25 cellular contexts compared by ENCODE assay signal in genomic region chr2:98692090-98692991, GRCh38. TPM values are rescaled to one million over a fixed set of nuclear protein-coding genes. Genes with fewer than 3 reads are reported as not detected.
DNase-seq lines count a peak whose midpoint lies in the region; ATAC-seq lines count a peak whose summit lies in the region.
"Had no signal": no experiment of that assay in that cellular context is flagged by ENCODE, and none has a peak within 500 bp of the region (broad histone marks: within the 10 kb centered on the region; RNA-seq: fewer than 3 reads in every experiment).

No MANE protein-coding gene starts in this region.

- H3K36me3 Mint-ChIP-seq in activated naive CD4-positive, alpha-beta T cell treated with anti-CD3 and anti-CD28 coated beads, Interleukin-2, amount 50 U/mL, for 24 hours = peaks cover 9% of the 10 kb centered on the region
- peaks cover 32% of the 10 kb centered on the region for H3K36me3 Mint-ChIP-seq in activated CD4-positive, alpha-beta memory T cell treated with anti-CD3 and anti-CD28 coated beads, Interleukin-2, amount 10 ng/mL, durations not matched to agents 7 days and 5 days (ENCODE audit: low read depth)
- peaks cover 4% of the 10 kb centered on the region for H3K36me3 Mint-ChIP-seq in effector memory CD8-positive, alpha-beta T cell (ENCODE audit: insufficient read depth)
- H3K36me3 Mint-ChIP-seq in stimulated activated naive CD8-positive, alpha-beta T cell treated with anti-CD3 and anti-CD28 coated beads, Interleukin-15, Interleukin-2, amounts not matched to agents 100 ng/mL and 50 ng/mL, for 24 hours (ENCODE audit: low read depth) = peaks cover 3% of the 10 kb centered on the region

- ATAC-seq in effector memory CD8-positive, alpha-beta T cell (replicated peaks) = no peak
- ATAC-seq: esophagus mucosa; gastrocnemius medialis; HCT116; lower lobe of right lung; stimulated activated memory B cell treated with anti-CD40 and anti-IgM and Interleukin-4, amounts not matched to agents 10 μg/mL and 1 μg/mL and 100 μg/mL, for 72 hours had no signal

- peak overlapping the region; percentile 71 for H3K4me3 Mint-ChIP-seq in activated naive CD4-positive, alpha-beta T cell treated with anti-CD3 and anti-CD28 coated beads, Interleukin-2, amount 50 U/mL, for 24 hours
- H3K4me3 Mint-ChIP-seq in activated CD4-positive, alpha-beta memory T cell treated with anti-CD3 and anti-CD28 coated beads, Interleukin-2, amount 10 ng/mL, durations not matched to agents 7 days and 5 days = peak overlapping the region; percentile 33
- H3K4me3 Mint-ChIP-seq in effector memory CD8-positive, alpha-beta T cell = peak overlapping the region in 1 of 2 donors; percentile 52
- H3K4me3 Mint-ChIP-seq in stimulated activated naive CD8-positive, alpha-beta T cell treated with anti-CD3 and anti-CD28 coated beads, Interleukin-15, Interleukin-2, amounts not matched to agents 100 ng/mL and 50 ng/mL, for 24 hours = peak overlapping the region; percentile 66
- H3K4me3 Mint-ChIP-seq: stimulated activated memory B cell treated with anti-CD40 and anti-IgM and Interleukin-4, amounts not matched to agents 10 μg/mL and 1 μg/mL and 100 μg/mL, for 72 hours had no signal

- no peaks in the 10 kb centered on the region for H3K9me3 Mint-ChIP-seq in activated naive CD4-positive, alpha-beta T cell treated with anti-CD3 and anti-CD28 coated beads, Interleukin-2, amount 50 U/mL, for 24 hours
- no peaks in the 10 kb centered on the region for H3K9me3 Mint-ChIP-seq in activated CD4-positive, alpha-beta memory T cell treated with anti-CD3 and anti-CD28 coated beads, Interleukin-2, amount 10 ng/mL, durations not matched to agents 7 days and 5 days
- no peaks in the 10 kb centered on the region for H3K9me3 Mint-ChIP-seq in effector memory CD8-positive, alpha-beta T cell
- H3K9me3 Mint-ChIP-seq in stimulated activated naive CD8-positive, alpha-beta T cell treated with anti-CD3 and anti-CD28 coated beads, Interleukin-15, Interleukin-2, amounts not matched to agents 100 ng/mL and 50 ng/mL, for 24 hours = no peaks in the 10 kb centered on the region
- H3K9me3 Mint-ChIP-seq: stimulated activated memory B cell treated with anti-CD40 and anti-IgM and Interleukin-4, amounts not matched to agents 10 μg/mL and 1 μg/mL and 100 μg/mL, for 72 hours had no signal

- CTCF ChIA-PET in activated CD4-positive, alpha-beta memory T cell treated with anti-CD3 and anti-CD28 coated beads, Interleukin-2, amount 10 ng/mL, durations not matched to agents 7 days and 5 days (lab: Charles Lee) = interaction anchor here (0.9 kb wide), 3 partner anchors 26 to 43 kb away, joined by 3 to 4 read pairs (median 3); no protein-coding TSS in a partner anchor

- H3K4me1 Mint-ChIP-seq in activated naive CD4-positive, alpha-beta T cell treated with anti-CD3 and anti-CD28 coated beads, Interleukin-2, amount 50 U/mL, for 24 hours = peaks cover 91% of the 10 kb centered on the region
- H3K4me1 Mint-ChIP-seq in activated CD4-positive, alpha-beta memory T cell treated with anti-CD3 and anti-CD28 coated beads, Interleukin-2, amount 10 ng/mL, durations not matched to agents 7 days and 5 days = peaks cover 49% of the 10 kb centered on the region
- H3K4me1 Mint-ChIP-seq in effector memory CD8-positive, alpha-beta T cell (ENCODE audit: low read depth in 2 of 2) = peaks cover 62 to 85% of the 10 kb centered on the region in 2 donors
- H3K4me1 Mint-ChIP-seq in stimulated activated naive CD8-positive, alpha-beta T cell treated with anti-CD3 and anti-CD28 coated beads, Interleukin-15, Interleukin-2, amounts not matched to agents 100 ng/mL and 50 ng/mL, for 24 hours (ENCODE audit: low read depth) = peaks cover 89% of the 10 kb centered on the region

- no peak for DNase-seq in activated naive CD4-positive, alpha-beta T cell treated with Interleukin-2 at 50 U/mL for 16 hours
- DNase-seq in activated CD4-positive, alpha-beta memory T cell treated with anti-CD3 and anti-CD28 coated beads, Interleukin-2, amount 10 ng/mL, durations not matched to agents 7 days and 5 days = no peak
- no peak for DNase-seq in effector memory CD8-positive, alpha-beta T cell
- DNase-seq in NCI-H446 treated with DMSO at 0.1 percent for 48 hours (lab: John Stamatoyannopoulos, UW) = no peak
- no peak for DNase-seq in NCI-H1048 (lab: John Stamatoyannopoulos, UW)
- no peak for DNase-seq in NCI-H748 treated with DMSO at 0.1 percent for 48 hours (lab: John Stamatoyannopoulos, UW)
- DNase-seq: activated gamma-delta T cell treated with Interleukin-2 at 50 U/mL for 16 hours; DMS153; effector CD4-positive, alpha-beta T cell; gastrocnemius medialis; islet precursor cell; lower lobe of right lung; MG63; NCI-H1436 treated with DMSO at 0.1 percent for 48 hours; NCI-H510A treated with DMSO at 0.1 percent for 48 hours; NK-92 treated with Interleukin-12 subunit alpha and Interleukin-12 subunit beta, amount 100 ng/mL, for 24 hours; Peyer's patch; stimulated activated CD4-positive, alpha-beta T cell treated with anti-CD3 and anti-CD28 coated beads, Interleukin-1b, Interleukin-23, amount 100 ng/mL, for 48 hours; tibial artery had no signal

- H3K27me3 Mint-ChIP-seq in activated naive CD4-positive, alpha-beta T cell treated with anti-CD3 and anti-CD28 coated beads, Interleukin-2, amount 50 U/mL, for 24 hours = no peaks in the 10 kb centered on the region
- no peaks in the 10 kb centered on the region for H3K27me3 Mint-ChIP-seq in activated CD4-positive, alpha-beta memory T cell treated with anti-CD3 and anti-CD28 coated beads, Interleukin-2, amount 10 ng/mL, durations not matched to agents 7 days and 5 days
- no peaks in the 10 kb centered on the region for H3K27me3 Mint-ChIP-seq in effector memory CD8-positive, alpha-beta T cell
- H3K27me3 Mint-ChIP-seq in stimulated activated naive CD8-positive, alpha-beta T cell treated with anti-CD3 and anti-CD28 coated beads, Interleukin-15, Interleukin-2, amounts not matched to agents 100 ng/mL and 50 ng/mL, for 24 hours = no peaks in the 10 kb centered on the region
- H3K27me3 Mint-ChIP-seq: stimulated activated memory B cell treated with anti-CD40 and anti-IgM and Interleukin-4, amounts not matched to agents 10 μg/mL and 1 μg/mL and 100 μg/mL, for 72 hours had no signal

- H3K27ac Mint-ChIP-seq in activated naive CD4-positive, alpha-beta T cell treated with anti-CD3 and anti-CD28 coated beads, Interleukin-2, amount 50 U/mL, for 24 hours = peak overlapping the region; percentile 88
- H3K27ac Mint-ChIP-seq in activated CD4-positive, alpha-beta memory T cell treated with anti-CD3 and anti-CD28 coated beads, Interleukin-2, amount 10 ng/mL, durations not matched to agents 7 days and 5 days = peak overlapping the region; percentile 67
- H3K27ac Mint-ChIP-seq in effector memory CD8-positive, alpha-beta T cell = peak overlapping the region; percentile 39 to 90
- H3K27ac Mint-ChIP-seq in stimulated activated naive CD8-positive, alpha-beta T cell treated with anti-CD3 and anti-CD28 coated beads, Interleukin-15, Interleukin-2, amounts not matched to agents 100 ng/mL and 50 ng/mL, for 24 hours = peak overlapping the region; percentile 84
- H3K27ac Mint-ChIP-seq: stimulated activated memory B cell treated with anti-CD40 and anti-IgM and Interleukin-4, amounts not matched to agents 10 μg/mL and 1 μg/mL and 100 μg/mL, for 72 hours had no signal

- POLR2A ChIA-PET in activated CD4-positive, alpha-beta memory T cell treated with anti-CD3 and anti-CD28 coated beads, Interleukin-2, amount 10 ng/mL, durations not matched to agents 7 days and 5 days (lab: Charles Lee) = interaction anchor here (0.9 to 1.6 kb wide), 3 partner anchors 17 to 38 kb away, joined by 3 to 7 read pairs (median 3); no protein-coding TSS in a partner anchor

RNA-seq across cellular contexts. Expression of gene MGAT4A, which starts 38.6 kb away (rescaled TPM):
- 10 to 100 TPM; 69.8 to 80.6 TPM for total RNA-seq in activated CD4-positive, alpha-beta memory T cell treated with anti-CD3 and anti-CD28 coated beads, Interleukin-2, amount 10 ng/mL, durations not matched to agents 7 days and 5 days
- total RNA-seq: SJSA1 had no signal
